Comparison of ENCODE assay signal across 11 cellular contexts in the genomic region with DNA sequence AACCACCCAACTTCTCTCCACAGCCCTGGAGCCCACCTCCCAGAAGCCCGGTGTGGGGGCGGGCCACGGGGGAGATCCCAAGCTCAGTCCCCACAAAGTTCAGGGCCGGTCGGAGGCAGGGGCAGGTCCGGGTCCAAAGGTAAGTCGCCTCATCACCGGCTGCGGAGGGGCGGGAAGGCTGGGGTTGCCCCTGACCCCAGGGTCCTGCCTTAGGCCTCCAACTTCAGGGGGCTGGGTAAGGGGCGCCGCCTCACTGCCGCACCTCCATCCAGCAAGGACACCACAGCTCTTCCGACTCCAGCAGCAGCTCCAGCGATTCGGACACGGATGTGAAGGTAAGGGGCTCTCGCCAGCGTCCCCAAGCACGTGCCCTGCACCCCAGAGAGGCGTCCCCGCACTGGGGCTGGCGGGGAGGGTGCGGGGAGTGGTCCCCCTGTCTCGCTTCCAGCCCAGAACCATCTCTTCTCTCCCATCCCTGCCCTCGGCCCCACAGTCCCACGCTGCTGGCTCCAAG. TPM values are rescaled to one million over a fixed set of nuclear protein-coding genes. Genes with fewer than 3 reads are reported as not detected.
DNase-seq lines count a peak whose midpoint lies in the region; ATAC-seq and TF ChIP-seq lines count a peak whose summit lies in the region.
"Had no signal": no experiment of that assay in that cellular context is flagged by ENCODE, and none has a peak within 500 bp of the region (broad histone marks: within the 10 kb centered on the region; RNA-seq: fewer than 3 reads in every experiment).

No MANE protein-coding gene starts in this region.

- intact Hi-C loops in Right ventricle myocardium inferior (cut with DNase I) (no loop called here), esophagus squamous epithelium (cut with DNase I) (no loop called here), upper lobe of right lung (cut with DNase I) (no loop called here)

- peak overlapping the region; percentile 76 to 99 for H3K9ac ChIP-seq in mucosa of rectum (ENCODE audit: low read depth in 1 of 2, low read length in 2 of 2)

- H3K27me3 ChIP-seq in right atrium auricular region (no peaks in the 10 kb centered on the region), esophagus squamous epithelium (no peaks in the 10 kb centered on the region), mucosa of rectum (ENCODE audit: control insufficient read depth in 2 of 2, insufficient read depth in 2 of 2, low read length in 2 of 2) (no peaks in the 10 kb centered on the region), upper lobe of right lung (no peaks in the 10 kb centered on the region)

- ATAC-seq in Right ventricle myocardium inferior (no peak), upper lobe of right lung (peak; percentile 2)

- H3K9me3 ChIP-seq in right atrium auricular region (no peaks in the 10 kb centered on the region), esophagus squamous epithelium (no peaks in the 10 kb centered on the region), mucosa of rectum (ENCODE audit: control insufficient read depth in 2 of 2, low read length in 2 of 2) (no peaks in the 10 kb centered on the region), upper lobe of right lung (no peaks in the 10 kb centered on the region)

- H3K4me1 ChIP-seq in right atrium auricular region = no peaks in the 10 kb centered on the region
- peaks cover 5 to 59% (median 7%) of the 10 kb centered on the region in 3 donors for H3K4me1 ChIP-seq in esophagus squamous epithelium
- peaks cover 6 to 22% of the 10 kb centered on the region in 2 donors for H3K4me1 ChIP-seq in mucosa of rectum (ENCODE audit: control insufficient read depth in 2 of 2, insufficient read depth in 2 of 2, low read length in 2 of 2)
- peaks cover 10% of the 10 kb centered on the region for H3K4me1 ChIP-seq in upper lobe of right lung

- H3K36me3 ChIP-seq in right atrium auricular region (peaks cover 13% of the 10 kb centered on the region), esophagus squamous epithelium (peaks cover 10 to 40% (median 10%) of the 10 kb centered on the region in 3 donors), mucosa of rectum (ENCODE audit: control insufficient read depth in 2 of 2, insufficient read depth in 2 of 2, low read length in 2 of 2) (peaks cover 10 to 20% of the 10 kb centered on the region in 2 donors), upper lobe of right lung (peaks cover 5% of the 10 kb centered on the region)

- 18 to 55% methylated on average over 2 to 12 of the region's 27 CpGs for WGBS in esophagus squamous epithelium, 2 donors

- DNase-seq in Right ventricle myocardium inferior (ENCODE audit: missing footprints) (peak; percentile 41), right atrium auricular region (ENCODE audit: low spot score) (no peak), esophagus squamous epithelium (lab: John Stamatoyannopoulos, UW) (no peak), upper lobe of right lung (no peak), epidermal melanocyte (ENCODE audit: insufficient read length, low spot score) (no peak), NCI-H345 treated with DMSO at 0.1 percent for 48 hours (lab: John Stamatoyannopoulos, UW; ENCODE audit: unreplicated experiment) (no peak)
- no peak for DNase-seq in activated naive CD4-positive, alpha-beta T cell treated with Interleukin-2 at 50 U/mL for 16 hours
- DNase-seq: activated CD4-positive, alpha-beta T cell treated with anti-CD3 and anti-CD28 coated beads, Interleukin-2, amount 50 U/mL, for 4 hours; activated naive CD4-positive, alpha-beta T cell treated with anti-CD3 and anti-CD28 coated beads, Interleukin-2, amount 50 U/mL, for 16 hours; substantia nigra had no signal

- TF ChIP-seq CTCF in right atrium auricular region (IDR thresholded peaks at IDR 0.05) = no peak
- no peak for TF ChIP-seq CTCF in esophagus squamous epithelium (IDR thresholded peaks at IDR 0.05)
- TF ChIP-seq CTCF in upper lobe of right lung (IDR thresholded peaks at IDR 0.05) = no peak

- peak overlapping the region in 1 of 2 donors; percentile 6 for H3K4me3 ChIP-seq in right atrium auricular region
- peak overlapping the region; percentile 50 to 67 (median 58) for H3K4me3 ChIP-seq in esophagus squamous epithelium
- peak overlapping the region; percentile 72 to 80 for H3K4me3 ChIP-seq in mucosa of rectum (ENCODE audit: low read length in 2 of 2)
- peak overlapping the region; percentile 43 for H3K4me3 ChIP-seq in upper lobe of right lung

- H3K27ac ChIP-seq in right atrium auricular region = peak overlapping the region in 1 of 2 donors; percentile 22
- H3K27ac ChIP-seq in esophagus squamous epithelium = peak overlapping the region; percentile 92 to 98 (median 96)
- H3K27ac ChIP-seq in mucosa of rectum (ENCODE audit: low read depth in 2 of 2, low read length in 2 of 2) = peak overlapping the region; percentile 98
- H3K27ac ChIP-seq in upper lobe of right lung = peak overlapping the region; percentile 80

- no peak for TF ChIP-seq POLR2A in esophagus squamous epithelium (IDR thresholded peaks at IDR 0.05)

RNA-seq across cellular contexts. Expression of gene C19orf33, which starts 0.4 kb away (rescaled TPM):
- total RNA-seq in Right ventricle myocardium inferior (6.7 TPM), right atrium auricular region (10 to 100 TPM; 18.9 to 48.6 TPM), esophagus squamous epithelium (100 to 1,000 TPM; 354 to 843 (median 469) TPM), upper lobe of right lung (63.0 TPM)

RNA-seq across cellular contexts. Expression of gene YIF1B, which starts 11.3 kb away (rescaled TPM):
- total RNA-seq in Right ventricle myocardium inferior = 34.7 TPM
- total RNA-seq in right atrium auricular region = 10 to 100 TPM; 20.1 to 26.9 TPM
- 10 to 100 TPM; 24.0 to 42.8 (median 27.3) TPM for total RNA-seq in esophagus squamous epithelium
- 37.3 TPM for total RNA-seq in upper lobe of right lung

RNA-seq across cellular contexts. Expression of gene KCNK6, which starts 15.2 kb away (rescaled TPM):
- total RNA-seq in Right ventricle myocardium inferior (7.2 TPM), right atrium auricular region (1 to 10 TPM; 1.3 to 3.8 TPM), esophagus squamous epithelium (10 to 100 TPM; 13.7 to 27.0 (median 21.6) TPM), upper lobe of right lung (13.1 TPM)

RNA-seq across cellular contexts. Expression of gene CATSPERG, which starts 31.2 kb away (rescaled TPM):
- total RNA-seq in Right ventricle myocardium inferior (0.84 TPM), right atrium auricular region (1 to 10 TPM in 1 of 2 donors, under 1 TPM in 1; 0.22 to 2.7 TPM), esophagus squamous epithelium (1 to 10 TPM in 2 of 4 donors, under 1 TPM in 2; 0.19 to 5.3 (median 1.1) TPM), upper lobe of right lung (10.6 TPM)

RNA-seq across cellular contexts. Expression of gene SPINT2, which starts 40.0 kb away (rescaled TPM):
- total RNA-seq in Right ventricle myocardium inferior = 9.1 TPM
- 10 to 100 TPM; 11.1 to 52.7 TPM for total RNA-seq in right atrium auricular region
- total RNA-seq in esophagus squamous epithelium = 100 to 1,000 TPM; 345 to 663 (median 433) TPM
- total RNA-seq in upper lobe of right lung = 231 TPM
